In the genomic region with DNA sequence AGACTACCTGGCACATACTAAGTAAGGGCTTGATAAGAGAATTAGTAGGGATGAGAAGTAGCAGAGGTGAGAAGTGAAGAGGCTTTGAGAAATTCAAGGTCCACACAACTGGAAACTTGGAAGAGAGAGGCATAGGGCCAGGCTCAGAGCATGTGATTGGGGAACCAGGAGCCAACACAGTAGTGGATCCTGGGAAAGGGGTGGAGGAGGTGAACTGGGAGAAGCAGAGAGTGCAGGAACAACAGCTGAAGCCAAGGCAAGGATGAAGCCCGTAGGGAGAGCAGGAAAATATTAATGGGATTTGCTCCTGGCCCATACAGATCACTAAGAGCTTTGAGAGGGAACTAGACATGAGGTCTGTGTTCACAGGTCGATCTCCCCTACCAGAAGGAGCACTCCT, we compare ENCODE assay signal across 1 cellular context.
TF ChIP-seq lines count a peak whose summit lies in the region.

No MANE protein-coding gene starts in this region.

TF ChIP-seq in IMR-90, 13 proteins besides CTCF, POLR2A, EP300 and RAD21:
- no peak for TF ChIP-seq CHD1 (IDR thresholded peaks at IDR 0.05; ENCODE audit: low read depth, low read length)
- no peak for TF ChIP-seq NFE2L2 (IDR thresholded peaks at IDR 0.05; ENCODE audit: low read depth, low read length)
